ENCODE assay signal across 8 cellular contexts in genomic region chr2:9473308-9473984, GRCh38. TPM values are rescaled to one million over a fixed set of nuclear protein-coding genes. Genes with fewer than 3 reads are reported as not detected.
DNase-seq lines count a peak whose midpoint lies in the region; ATAC-seq and TF ChIP-seq lines count a peak whose summit lies in the region.

No MANE protein-coding gene starts in this region.

- no peaks in the 10 kb centered on the region for H3K27me3 ChIP-seq in WERI-Rb-1 (ENCODE audit: insufficient read depth, low read depth, severe bottlenecking)

- H3K4me3 Mint-ChIP-seq in effector memory CD8-positive, alpha-beta T cell = peak overlapping the region; percentile 82 to 83
- peak overlapping the region; percentile 72 for H3K4me3 Mint-ChIP-seq in nephron progenitor cell

- peaks cover 25 to 30% of the 10 kb centered on the region in 2 donors for H3K4me1 Mint-ChIP-seq in effector memory CD8-positive, alpha-beta T cell (ENCODE audit: low read depth in 2 of 2)
- H3K4me1 Mint-ChIP-seq in nephron progenitor cell = peaks cover 14% of the 10 kb centered on the region

- H3K9me3 Mint-ChIP-seq in effector memory CD8-positive, alpha-beta T cell = no peaks in the 10 kb centered on the region
- H3K9me3 Mint-ChIP-seq in nephron progenitor cell = no peaks in the 10 kb centered on the region

- peaks cover 32% of the 10 kb centered on the region for H3K36me3 Mint-ChIP-seq in effector memory CD8-positive, alpha-beta T cell (ENCODE audit: insufficient read depth)
- peaks cover 54% of the 10 kb centered on the region for H3K36me3 Mint-ChIP-seq in nephron progenitor cell (ENCODE audit: low read depth)

- H3K27ac Mint-ChIP-seq in effector memory CD8-positive, alpha-beta T cell = peak overlapping the region; percentile 94 to 95
- H3K27ac Mint-ChIP-seq in nephron progenitor cell = peak overlapping the region; percentile 12

- H3K27me3 Mint-ChIP-seq in effector memory CD8-positive, alpha-beta T cell = no peaks in the 10 kb centered on the region
- peaks cover 4% of the 10 kb centered on the region for H3K27me3 Mint-ChIP-seq in nephron progenitor cell (ENCODE audit: low read depth, poor library complexity)

- TF ChIP-seq CTCF in nephron progenitor cell (IDR thresholded peaks at IDR 0.05) = no peak
- TF ChIP-seq CTCF in WERI-Rb-1 (IDR thresholded peaks at IDR 0.05; ENCODE audit: low read depth, low read length) = no peak

- no peak for ATAC-seq in effector memory CD8-positive, alpha-beta T cell (replicated peaks)

- H3K9me3 ChIP-seq in WERI-Rb-1 (ENCODE audit: severe bottlenecking) = no peaks in the 10 kb centered on the region

- DNase-seq in stimulated activated CD4-positive, alpha-beta T cell treated with anti-CD3 and anti-CD28 coated beads, Interleukin-15, amount 100 ng/mL, for 24 hours = peak; percentile 45
- DNase-seq in stimulated activated CD4-positive, alpha-beta T cell treated with anti-CD3 and anti-CD28 coated beads, Interleukin-4, amount 100 ng/mL, for 4 hours = no peak
- peak; percentile 14 for DNase-seq in RPMI8226
- no peak for DNase-seq in effector memory CD8-positive, alpha-beta T cell
- peak; percentile 25 for DNase-seq in nephron progenitor cell
- no peak for DNase-seq in WERI-Rb-1
- no peak for DNase-seq in mucosa of gallbladder (ENCODE audit: low spot score)
- DNase-seq in Kasumi-1 (lab: John Stamatoyannopoulos, UW) = no peak

- H3K36me3 ChIP-seq in WERI-Rb-1 = peaks cover 66% of the 10 kb centered on the region

- no peak overlapping the region for H3K4me3 ChIP-seq in WERI-Rb-1 (ENCODE audit: low read depth, low read length)

- no peak overlapping the region for H3K27ac ChIP-seq in WERI-Rb-1

RNA-seq across cellular contexts. Expression of gene IAH1, which starts 0.9 kb away (rescaled TPM):
- total RNA-seq in mucosa of gallbladder = 50.2 TPM

RNA-seq across cellular contexts. Expression of gene CPSF3, which starts 50.0 kb away (rescaled TPM):
- 24.3 TPM for total RNA-seq in mucosa of gallbladder

RNA-seq across cellular contexts. Expression of gene ITGB1BP1, which starts 50.1 kb away (rescaled TPM):
- total RNA-seq in mucosa of gallbladder = 75.2 TPM

Comparison
In these comparisons a context has a peak if more than half of its experiments do, and no peak if none do; other contexts are left out.
1. DNase-seq: peak in stimulated activated CD4-positive, alpha-beta T cell treated with anti-CD3 and anti-CD28 coated beads, Interleukin-15, amount 100 ng/mL, for 24 hours (single experiment), RPMI8226 (single experiment) and nephron progenitor cell (single experiment); none in stimulated activated CD4-positive, alpha-beta T cell treated with anti-CD3 and anti-CD28 coated beads, Interleukin-4, amount 100 ng/mL, for 4 hours (0 of 2), effector memory CD8-positive, alpha-beta T cell (0 of 3), WERI-Rb-1 (single experiment), mucosa of gallbladder (single experiment) and Kasumi-1 (0 of 2).